Comparison of ENCODE assay signal across 2 cellular contexts in genomic region chr18:13445241-13445897, GRCh38.
TF ChIP-seq lines count a peak whose summit lies in the region.

No MANE protein-coding gene starts in this region.

TF ChIP-seq in HepG2, 621 proteins besides CTCF, POLR2A, EP300 and RAD21 (continues in another document):
- TF ChIP-seq NCOA5 (CRISPR knock-in tag; IDR thresholded peaks at IDR 0.05) (no peak), MNT (IDR thresholded peaks at IDR 0.05) (peak; percentile 37; the same call in 1 of the 2 replicates), SMARCE1 (IDR thresholded peaks at IDR 0.05; ENCODE audit: borderline replicate concordance) (no peak), ZNF343 (CRISPR knock-in tag; IDR thresholded peaks at IDR 0.05) (no peak), ZNF768 (CRISPR knock-in tag; IDR thresholded peaks at IDR 0.05) (no peak), E2F5 (CRISPR knock-in tag; conservative IDR thresholded peaks at IDR 0.05) (no peak), TEAD3 (CRISPR knock-in tag; optimal IDR thresholded peaks at IDR 0.05; ENCODE audit: borderline replicate concordance) (no peak), ZNF598 (CRISPR knock-in tag; IDR thresholded peaks at IDR 0.05; ENCODE audit: borderline replicate concordance) (no peak), ZNF770 (CRISPR knock-in tag; IDR thresholded peaks at IDR 0.05) (no peak), LBX2 (CRISPR knock-in tag; IDR thresholded peaks at IDR 0.05; ENCODE audit: borderline replicate concordance) (no peak), MAFF (IDR thresholded peaks at IDR 0.05; ENCODE audit: low read depth, low read length) (no peak), CREB1 (IDR thresholded peaks at IDR 0.05) (no peak), CREB1 (CRISPR knock-in tag; IDR thresholded peaks at IDR 0.05) (no peak), TCF7L2 (IDR thresholded peaks at IDR 0.05; ENCODE audit: low read depth, low read length) (no peak), ZNF646 (CRISPR knock-in tag; IDR thresholded peaks at IDR 0.05) (peak; percentile 71), SAFB2 (CRISPR knock-in tag; IDR thresholded peaks at IDR 0.05; ENCODE audit: borderline replicate concordance, low read depth) (no peak), GLI4 (CRISPR knock-in tag; IDR thresholded peaks at IDR 0.05; ENCODE audit: borderline replicate concordance) (no peak), RAD51 (IDR thresholded peaks at IDR 0.05; ENCODE audit: borderline replicate concordance) (peak; percentile 16; the same call in 1 of the 2 replicates)

TF ChIP-seq in GM12878, 131 proteins besides CTCF, POLR2A, EP300 and RAD21:
- TF ChIP-seq BCL3 (IDR thresholded peaks at IDR 0.05; ENCODE audit: borderline replicate concordance, insufficient read depth, low read depth, low read length, poor library complexity, severe bottlenecking) (peak; percentile 83), PBX3 (IDR thresholded peaks at IDR 0.05; ENCODE audit: insufficient replicate concordance, low read depth, low read length) (peak; percentile 45), SRF (IDR thresholded peaks at IDR 0.05; ENCODE audit: low read depth in 2 of 2, low read length in 2 of 2) (no peak), PRDM15 (CRISPR knock-in tag; IDR thresholded peaks at IDR 0.05) (no peak), CEBPB (IDR thresholded peaks at IDR 0.05; ENCODE audit: borderline replicate concordance in 1 of 2, low read depth in 2 of 2, low read length in 2 of 2) (no peak), POLR2AphosphoS2 (IDR thresholded peaks at IDR 0.05; ENCODE audit: low read depth, low read length) (no peak), BCLAF1 (IDR thresholded peaks at IDR 0.05) (no peak), BHLHE40 (IDR thresholded peaks at IDR 0.05; ENCODE audit: borderline replicate concordance in 1 of 2, low read depth in 2 of 2, low read length in 1 of 2) (no peak), GATAD2B (conservative IDR thresholded peaks at IDR 0.05; ENCODE audit: low read depth) (no peak), MTA2 (IDR thresholded peaks at IDR 0.05; ENCODE audit: low read depth) (no peak), ZNF687 (IDR thresholded peaks at IDR 0.05) (no peak), MLLT1 (IDR thresholded peaks at IDR 0.05) (no peak), RBBP5 (conservative IDR thresholded peaks at IDR 0.05) (no peak), SMC3 (IDR thresholded peaks at IDR 0.05; ENCODE audit: borderline replicate concordance, low read length) (no peak)
